Comparison of ENCODE assay signal across 11 cellular contexts in genomic region chr19:1567848-1568227, GRCh38. TPM values are rescaled to one million over a fixed set of nuclear protein-coding genes. Genes with fewer than 3 reads are reported as not detected.
DNase-seq lines count a peak whose midpoint lies in the region; ATAC-seq, FAIRE-seq and TF ChIP-seq lines count a peak whose summit lies in the region.
"Had no signal": no experiment of that assay in that cellular context is flagged by ENCODE, and none has a peak within 500 bp of the region (broad histone marks: within the 10 kb centered on the region; RNA-seq: fewer than 3 reads in every experiment).

No MANE protein-coding gene starts in this region.

- CTCF ChIA-PET in HepG2 (lab: Yijun Ruan, JAX; ENCODE audit: low intra/inter-chr PET ratio, low total read pairs): no interaction called here

- no peak overlapping the region for H3K4me2 ChIP-seq in HepG2 (ENCODE audit: low read depth, low read length)

- H3K9ac ChIP-seq in HepG2 (ENCODE audit: insufficient read depth, low read depth, low read length) (no peak overlapping the region), endodermal cell (ENCODE audit: extremely low read depth, low read length, poor library complexity, severe bottlenecking) (no peak overlapping the region)

- peaks cover 11% of the 10 kb centered on the region for H3K79me2 ChIP-seq in HepG2 (ENCODE audit: insufficient read depth, low read length)

- no peak for ATAC-seq in HepG2
- ATAC-seq in right lobe of liver: no peak
- no peak for ATAC-seq in GM21367 (IDR thresholded peaks at IDR 0.05; ENCODE audit: unreplicated experiment)

- no CpG with 5 or more reads among the region's 73 CpGs for WGBS in HepG2 (ENCODE audit: low lambda C conversion rate)
- WGBS in right lobe of liver (ENCODE audit: insufficient coverage, low coverage, low lambda C conversion rate, missing lambda C conversion rate): no CpG with 5 or more reads among the region's 73 CpGs
- 0% methylated on average over 71 of the region's 73 CpGs; no CpG with 5 or more reads in 1 of the 2 experiments for WGBS in endodermal cell (ENCODE audit: insufficient coverage in 1 of 2, insufficient read length in 1 of 2), 2 experiments

- H3K4me1 Mint-ChIP-seq in endodermal cell: no peaks in the 10 kb centered on the region

- no peak overlapping the region for H2AFZ ChIP-seq in HepG2 (ENCODE audit: low read length)

- no peak for TF ChIP-seq EP300 in HepG2 (IDR thresholded peaks at IDR 0.05; ENCODE audit: low read depth in 2 of 2, low read length in 2 of 2)
- TF ChIP-seq EP300 in HepG2 (CRISPR knock-in tag; IDR thresholded peaks at IDR 0.05; ENCODE audit: borderline replicate concordance): no peak

- H3K27ac ChIP-seq in HepG2 (ENCODE audit: extremely low read length, insufficient read depth, low read length): no peak overlapping the region
- H3K27ac ChIP-seq in right lobe of liver: no peak overlapping the region
- no peak overlapping the region for H3K27ac ChIP-seq in SJSA1
- no peak overlapping the region for H3K27ac ChIP-seq in endodermal cell (ENCODE audit: low read depth, low read length)

- in situ Hi-C loops in HepG2 (cut with HindIII; ENCODE audit: extremely low pct_ligation_motif_present, low pct_unique_long_range_greater_than_20kb): no loop called here

- H3K4me3 Mint-ChIP-seq in endodermal cell: no peak overlapping the region

- H3K9me3 Mint-ChIP-seq in endodermal cell: no peaks in the 10 kb centered on the region

- H3K36me3 Mint-ChIP-seq in endodermal cell (ENCODE audit: low read depth): peaks cover 19% of the 10 kb centered on the region

- TF ChIP-seq RAD21 in HepG2 (CRISPR knock-in tag; IDR thresholded peaks at IDR 0.05): no peak

- TF ChIP-seq POLR2A in HepG2 (IDR thresholded peaks at IDR 0.05; ENCODE audit: insufficient read depth in 1 of 2, low read depth in 2 of 2, low read length in 2 of 2) (no peak), right lobe of liver (IDR thresholded peaks at IDR 0.05) (no peak), GM12892 (IDR thresholded peaks at IDR 0.05; ENCODE audit: low read depth, low read length) (no peak)

- H3K27ac Mint-ChIP-seq in endodermal cell: no peak overlapping the region

- H3K9me3 ChIP-seq in HepG2 (ENCODE audit: low read length) (no peaks in the 10 kb centered on the region), right lobe of liver (no peaks in the 10 kb centered on the region), SJSA1 (replicated peaks) (peaks cover 5% of the 10 kb centered on the region), endodermal cell (ENCODE audit: control insufficient read depth, low read length) (no peaks in the 10 kb centered on the region)

- H3K4me1 ChIP-seq in HepG2 (ENCODE audit: insufficient read depth, low read length): peaks cover 16% of the 10 kb centered on the region
- H3K4me1 ChIP-seq in right lobe of liver: peaks cover 0 to 3% (median 0%) of the 10 kb centered on the region in 4 donors
- H3K4me1 ChIP-seq in SJSA1 (replicated peaks): peaks cover 16% of the 10 kb centered on the region
- H3K4me1 ChIP-seq in endodermal cell (ENCODE audit: control insufficient read depth, insufficient read depth, low read length): no peaks in the 10 kb centered on the region

- peaks cover 0 to 8% of the 10 kb centered on the region in 2 experiments; a peak in 2 of 5 replicates for H3K27me3 ChIP-seq in HepG2 (ENCODE audit: control insufficient read depth in 1 of 2, insufficient read depth in 2 of 2, low read length in 2 of 2)
- H3K27me3 ChIP-seq in right lobe of liver: no peaks in the 10 kb centered on the region
- H3K27me3 ChIP-seq in SJSA1 (replicated peaks): no peaks in the 10 kb centered on the region; the same call in 1 of the 2 replicates
- H3K27me3 ChIP-seq in endodermal cell (ENCODE audit: control insufficient read depth, insufficient read depth, low read length, poor library complexity, severe bottlenecking): peaks cover 21% of the 10 kb centered on the region
- H3K27me3 ChIP-seq: dorsolateral prefrontal cortex had no signal

- intact Hi-C loops in HepG2 (cut with micrococcal nuclease; ENCODE audit: unreplicated experiment) (loop anchor here (2.0 kb wide), 1 partner anchor 21 kb away; no protein-coding TSS in a partner anchor), right lobe of liver (cut with DNase I) (no loop called here)

- no TSS peak for BruUV-seq in HepG2 (replicated peaks; lab: Mats Ljungman, UMichigan)

- POLR2A ChIA-PET in HepG2 (lab: Yijun Ruan, JAX): no interaction called here

- DNase-seq in HepG2 (ENCODE audit: low spot score) (no peak), right lobe of liver (no peak), SJSA1 (ENCODE audit: low read depth in 1 of 2, low spot score in 2 of 2) (no peak), left kidney (ENCODE audit: low read depth, low spot score) (peak; percentile 34), NCI-H1436 treated with DMSO at 0.1 percent for 48 hours (lab: John Stamatoyannopoulos, UW) (no peak), GM12892 (ENCODE audit: insufficient read length) (no peak), endodermal cell (no peak)
- DNase-seq: NCI-H2029 treated with DMSO at 0.1 percent for 48 hours had no signal

- H3K4me3 ChIP-seq in HepG2 (replicated peaks in 1 of 3; ENCODE audit: insufficient read depth in 1 of 3, low read depth in 2 of 3, low read length in 3 of 3): peak overlapping the region in 2 of 3 experiments; percentile 75 to 81; a peak in 3 of 6 replicates
- peak overlapping the region in 1 of 3 donors; percentile 56 for H3K4me3 ChIP-seq in right lobe of liver
- H3K4me3 ChIP-seq in SJSA1: peak overlapping the region; percentile 94
- no peak overlapping the region for H3K4me3 ChIP-seq in endodermal cell (ENCODE audit: low read length)

- TF ChIP-seq CTCF in HepG2 (CRISPR knock-in tag; IDR thresholded peaks at IDR 0.05): no peak
- no peak for TF ChIP-seq CTCF in right lobe of liver (IDR thresholded peaks at IDR 0.05)
- TF ChIP-seq CTCF in endodermal cell (conservative IDR thresholded peaks at IDR 0.05): no peak

- H3K27me3 Mint-ChIP-seq in endodermal cell (ENCODE audit: insufficient read depth): peaks cover 35% of the 10 kb centered on the region

- H4K20me1 ChIP-seq in HepG2 (ENCODE audit: insufficient read depth, low read length): 0 out of 2 replicates have a peak, but pooled peaks cover 6% of the 10 kb centered on the region

- FAIRE-seq in HepG2 (lab: Jason Lieb, UNC) (no peak), GM12892 (lab: Jason Lieb, UNC) (no peak)

- H3K36me3 ChIP-seq in HepG2 (replicated peaks in 1 of 2; ENCODE audit: control insufficient read depth in 1 of 2, insufficient read depth in 2 of 2, low read length in 2 of 2) (peaks cover 0 to 3% of the 10 kb centered on the region in 2 experiments; a peak in 3 of 5 replicates), right lobe of liver (no peaks in the 10 kb centered on the region), SJSA1 (peaks cover 27% of the 10 kb centered on the region), endodermal cell (ENCODE audit: control insufficient read depth, insufficient read depth, low read length) (peaks cover 27% of the 10 kb centered on the region)

RNA-seq across cellular contexts. Expression of gene MEX3D, which starts 0.3 kb away (rescaled TPM):
- 10.2 and 17.1 TPM in 2 replicates for total RNA-seq in HepG2 (2016; rRNA removed; fragmentation: Illumina TruSeq; extraction: Trizol)
- total RNA-seq in HepG2 (2016; cell fraction: cytosol; rRNA removed; fragmentation: Illumina TruSeq; extraction: Trizol; ENCODE audit: low read depth): 10.6 and 10.7 TPM in 2 replicates
- 10.3 and 17.0 TPM in 2 replicates for total RNA-seq in HepG2 (2016; cell fraction: insoluble cytoplasmic fraction; rRNA removed; fragmentation: Illumina TruSeq; extraction: Trizol)
- 27.7 and 29.2 TPM in 2 replicates for total RNA-seq in HepG2 (2016; cell fraction: membrane; rRNA removed; fragmentation: Illumina TruSeq; extraction: Trizol)
- 4.7 and 6.4 TPM in 2 replicates for total RNA-seq in HepG2 (2016; cell fraction: nucleus; rRNA removed; fragmentation: Illumina TruSeq; extraction: Trizol)
- 3.6 and 5.8 TPM in 2 replicates for polyA plus RNA-seq in HepG2 (2011; rRNA removed)
- polyA plus RNA-seq in HepG2 (2011; cell fraction: cytosol; rRNA removed): 5.0 and 10.1 TPM in 2 replicates
- polyA plus RNA-seq in HepG2 (2011; cell fraction: nucleus; rRNA removed): 6.6 and 7.0 TPM in 2 replicates
- polyA plus RNA-seq in HepG2 (2012): 5.7 and 7.1 TPM in 2 replicates
- polyA plus RNA-seq in HepG2 (2016; cell fraction: cytosol; fragmentation: Illumina TruSeq; extraction: Trizol; ENCODE audit: low read depth): 9.6 and 10.4 TPM in 2 replicates
- polyA plus RNA-seq in HepG2 (2016; cell fraction: insoluble cytoplasmic fraction; fragmentation: Illumina TruSeq; extraction: Trizol; ENCODE audit: low read depth): 15.4 and 15.7 TPM in 2 replicates
- 19.9 and 23.7 TPM in 2 replicates for polyA plus RNA-seq in HepG2 (2016; cell fraction: membrane; fragmentation: Illumina TruSeq; extraction: Trizol; ENCODE audit: low read depth)
- polyA plus RNA-seq in HepG2 (2016; cell fraction: nucleus; fragmentation: Illumina TruSeq; extraction: Trizol; ENCODE audit: insufficient read depth, low read depth): 10.8 and 12.5 TPM in 2 replicates
- polyA minus RNA-seq in HepG2 (2011; rRNA and poly(A)+ RNA removed; ENCODE audit: low replicate concordance): 6.0 and 19.1 TPM in 2 replicates
- 19.3 and 20.6 TPM in 2 replicates for polyA minus RNA-seq in HepG2 (2011; cell fraction: cytosol; rRNA and poly(A)+ RNA removed)
- 3.0 TPM in 2 replicates for polyA minus RNA-seq in HepG2 (2011; cell fraction: nucleus; rRNA and poly(A)+ RNA removed)
- total RNA-seq in right lobe of liver: 10 to 100 TPM in 3 of 6 experiments, 1 to 10 TPM in 3; 6.7 to 16.6 (median 10.3) TPM
- 109 and 116 TPM in 2 replicates for total RNA-seq in SJSA1 (2014; rRNA removed; shearing (Covaris generic))
- polyA plus RNA-seq in GM12892 (2012; ENCODE audit: missing spikeins): 0.49 TPM
- total RNA-seq in endodermal cell: 100 to 1,000 TPM in 1 of 2 donors, 10 to 100 TPM in 1; 94.1 to 103 TPM
- polyA plus RNA-seq in endodermal cell (2013, experiment 1 of 2): 50.7 TPM
- 52.4 TPM for polyA plus RNA-seq in endodermal cell (2013, experiment 2 of 2)

RNA-seq across cellular contexts. Expression of gene MBD3, which starts 24.8 kb away (rescaled TPM):
- total RNA-seq in HepG2 (2016; rRNA removed; fragmentation: Illumina TruSeq; extraction: Trizol): 58.9 and 76.9 TPM in 2 replicates
- 18.4 and 19.5 TPM in 2 replicates for total RNA-seq in HepG2 (2016; cell fraction: cytosol; rRNA removed; fragmentation: Illumina TruSeq; extraction: Trizol; ENCODE audit: low read depth)
- 59.4 and 81.3 TPM in 2 replicates for total RNA-seq in HepG2 (2016; cell fraction: insoluble cytoplasmic fraction; rRNA removed; fragmentation: Illumina TruSeq; extraction: Trizol)
- total RNA-seq in HepG2 (2016; cell fraction: membrane; rRNA removed; fragmentation: Illumina TruSeq; extraction: Trizol): 58.1 and 59.8 TPM in 2 replicates
- 37.4 and 41.1 TPM in 2 replicates for total RNA-seq in HepG2 (2016; cell fraction: nucleus; rRNA removed; fragmentation: Illumina TruSeq; extraction: Trizol)
- polyA plus RNA-seq in HepG2 (2011; rRNA removed): 21.2 and 32.4 TPM in 2 replicates
- 25.5 and 43.1 TPM in 2 replicates for polyA plus RNA-seq in HepG2 (2011; cell fraction: cytosol; rRNA removed)
- polyA plus RNA-seq in HepG2 (2011; cell fraction: nucleus; rRNA removed): 88.4 and 96.9 TPM in 2 replicates
- polyA plus RNA-seq in HepG2 (2012): 21.4 and 34.5 TPM in 2 replicates
- 19.9 and 20.7 TPM in 2 replicates for polyA plus RNA-seq in HepG2 (2016; cell fraction: cytosol; fragmentation: Illumina TruSeq; extraction: Trizol; ENCODE audit: low read depth)
- polyA plus RNA-seq in HepG2 (2016; cell fraction: insoluble cytoplasmic fraction; fragmentation: Illumina TruSeq; extraction: Trizol; ENCODE audit: low read depth): 57.2 and 62.2 TPM in 2 replicates
- polyA plus RNA-seq in HepG2 (2016; cell fraction: membrane; fragmentation: Illumina TruSeq; extraction: Trizol; ENCODE audit: low read depth): 39.6 and 43.3 TPM in 2 replicates
- 100 and 109 TPM in 2 replicates for polyA plus RNA-seq in HepG2 (2016; cell fraction: nucleus; fragmentation: Illumina TruSeq; extraction: Trizol; ENCODE audit: insufficient read depth, low read depth)
- polyA minus RNA-seq in HepG2 (2011; rRNA and poly(A)+ RNA removed; ENCODE audit: low replicate concordance): 65.5 and 79.2 TPM in 2 replicates
- 29.4 and 32.5 TPM in 2 replicates for polyA minus RNA-seq in HepG2 (2011; cell fraction: cytosol; rRNA and poly(A)+ RNA removed)
- polyA minus RNA-seq in HepG2 (2011; cell fraction: nucleus; rRNA and poly(A)+ RNA removed): 20.1 and 22.0 TPM in 2 replicates
- total RNA-seq in right lobe of liver: 10 to 100 TPM; 27.3 to 72.1 (median 30.1) TPM
- total RNA-seq in SJSA1 (2014; rRNA removed; shearing (Covaris generic)): 128 and 130 TPM in 2 replicates
- 12.4 TPM for polyA plus RNA-seq in GM12892 (2012; ENCODE audit: missing spikeins)
- 100 to 1,000 TPM; 108 TPM for total RNA-seq in endodermal cell
- 61.7 TPM for polyA plus RNA-seq in endodermal cell (2013, experiment 1 of 2)
- 63.0 TPM for polyA plus RNA-seq in endodermal cell (2013, experiment 2 of 2)

RNA-seq across cellular contexts. Expression of gene UQCR11, which starts 37.4 kb away (rescaled TPM):
- total RNA-seq in HepG2 (2016; rRNA removed; fragmentation: Illumina TruSeq; extraction: Trizol) (214 and 216 TPM in 2 replicates), right lobe of liver (100 to 1,000 TPM in 4 of 6 experiments, 10 to 100 TPM in 2; 59.6 to 202 (median 172) TPM), endodermal cell (100 to 1,000 TPM; 171 to 195 TPM)
- total RNA-seq in HepG2 (2016; cell fraction: cytosol; rRNA removed; fragmentation: Illumina TruSeq; extraction: Trizol; ENCODE audit: low read depth): 181 and 320 TPM in 2 replicates
- total RNA-seq in HepG2 (2016; cell fraction: insoluble cytoplasmic fraction; rRNA removed; fragmentation: Illumina TruSeq; extraction: Trizol): 205 and 210 TPM in 2 replicates
- total RNA-seq in HepG2 (2016; cell fraction: membrane; rRNA removed; fragmentation: Illumina TruSeq; extraction: Trizol): 252 and 309 TPM in 2 replicates
- 63.8 and 65.4 TPM in 2 replicates for total RNA-seq in HepG2 (2016; cell fraction: nucleus; rRNA removed; fragmentation: Illumina TruSeq; extraction: Trizol)
- polyA plus RNA-seq in HepG2 (2011; rRNA removed): 111 and 125 TPM in 2 replicates
- 81.4 and 152 TPM in 2 replicates for polyA plus RNA-seq in HepG2 (2011; cell fraction: cytosol; rRNA removed)
- polyA plus RNA-seq in HepG2 (2011; cell fraction: nucleus; rRNA removed): 46.6 and 47.9 TPM in 2 replicates
- 92.9 and 123 TPM in 2 replicates for polyA plus RNA-seq in HepG2 (2012)
- polyA plus RNA-seq in HepG2 (2016; cell fraction: cytosol; fragmentation: Illumina TruSeq; extraction: Trizol; ENCODE audit: low read depth): 249 and 487 TPM in 2 replicates
- 158 and 171 TPM in 2 replicates for polyA plus RNA-seq in HepG2 (2016; cell fraction: insoluble cytoplasmic fraction; fragmentation: Illumina TruSeq; extraction: Trizol; ENCODE audit: low read depth)
- polyA plus RNA-seq in HepG2 (2016; cell fraction: membrane; fragmentation: Illumina TruSeq; extraction: Trizol; ENCODE audit: low read depth): 210 and 295 TPM in 2 replicates
- polyA plus RNA-seq in HepG2 (2016; cell fraction: nucleus; fragmentation: Illumina TruSeq; extraction: Trizol; ENCODE audit: insufficient read depth, low read depth): 98.1 and 120 TPM in 2 replicates
- polyA minus RNA-seq in HepG2 (2011; rRNA and poly(A)+ RNA removed; ENCODE audit: low replicate concordance): 32.9 and 62.2 TPM in 2 replicates
- polyA minus RNA-seq in HepG2 (2011; cell fraction: cytosol; rRNA and poly(A)+ RNA removed): 12.7 and 18.7 TPM in 2 replicates
- 15.9 and 18.2 TPM in 2 replicates for polyA minus RNA-seq in HepG2 (2011; cell fraction: nucleus; rRNA and poly(A)+ RNA removed)
- total RNA-seq in SJSA1 (2014; rRNA removed; shearing (Covaris generic)): 60.1 and 83.4 TPM in 2 replicates
- polyA plus RNA-seq in GM12892 (2012; ENCODE audit: missing spikeins): 152 TPM
- polyA plus RNA-seq in endodermal cell (2013, experiment 1 of 2): 139 TPM
- polyA plus RNA-seq in endodermal cell (2013, experiment 2 of 2): 137 TPM

RNA-seq across cellular contexts. Expression of gene PLK5, which starts 44.0 kb away (rescaled TPM):
- not detected in 2 replicates for total RNA-seq in HepG2 (2016; rRNA removed; fragmentation: Illumina TruSeq; extraction: Trizol)
- not detected in 2 replicates for total RNA-seq in HepG2 (2016; cell fraction: cytosol; rRNA removed; fragmentation: Illumina TruSeq; extraction: Trizol; ENCODE audit: low read depth)
- not detected in 2 replicates for total RNA-seq in HepG2 (2016; cell fraction: insoluble cytoplasmic fraction; rRNA removed; fragmentation: Illumina TruSeq; extraction: Trizol)
- total RNA-seq in HepG2 (2016; cell fraction: membrane; rRNA removed; fragmentation: Illumina TruSeq; extraction: Trizol): not detected in 2 replicates
- not detected in 2 replicates for total RNA-seq in HepG2 (2016; cell fraction: nucleus; rRNA removed; fragmentation: Illumina TruSeq; extraction: Trizol)
- polyA plus RNA-seq in HepG2 (2011; rRNA removed): not detected in 2 replicates
- polyA plus RNA-seq in HepG2 (2011; cell fraction: cytosol; rRNA removed): not detected in 2 replicates
- polyA plus RNA-seq in HepG2 (2011; cell fraction: nucleus; rRNA removed): not detected in 2 replicates
- not detected in 2 replicates for polyA plus RNA-seq in HepG2 (2012)
- polyA plus RNA-seq in HepG2 (2016; cell fraction: cytosol; fragmentation: Illumina TruSeq; extraction: Trizol; ENCODE audit: low read depth): not detected in 2 replicates
- polyA plus RNA-seq in HepG2 (2016; cell fraction: insoluble cytoplasmic fraction; fragmentation: Illumina TruSeq; extraction: Trizol; ENCODE audit: low read depth): not detected in 2 replicates
- not detected in 2 replicates for polyA plus RNA-seq in HepG2 (2016; cell fraction: membrane; fragmentation: Illumina TruSeq; extraction: Trizol; ENCODE audit: low read depth)
- polyA plus RNA-seq in HepG2 (2016; cell fraction: nucleus; fragmentation: Illumina TruSeq; extraction: Trizol; ENCODE audit: insufficient read depth, low read depth): 0.21 TPM in 1 of 2 replicates, not detected in the other
- not detected in 2 replicates for polyA minus RNA-seq in HepG2 (2011; rRNA and poly(A)+ RNA removed; ENCODE audit: low replicate concordance)
- polyA minus RNA-seq in HepG2 (2011; cell fraction: cytosol; rRNA and poly(A)+ RNA removed): not detected in 2 replicates
- not detected in 2 replicates for polyA minus RNA-seq in HepG2 (2011; cell fraction: nucleus; rRNA and poly(A)+ RNA removed)
- not detected for total RNA-seq in right lobe of liver
- total RNA-seq in SJSA1 (2014; rRNA removed; shearing (Covaris generic)): not detected in 2 replicates
- not detected for polyA plus RNA-seq in GM12892 (2012; ENCODE audit: missing spikeins)
- under 1 TPM in 1 of 2 donors, not detected in 1; 0.48 TPM for total RNA-seq in endodermal cell
- 0.32 TPM for polyA plus RNA-seq in endodermal cell (2013, experiment 1 of 2)
- polyA plus RNA-seq in endodermal cell (2013, experiment 2 of 2): not detected
- total RNA-seq: pulmonary artery endothelial cell had no signal

RNA-seq across cellular contexts. Expression of gene ADAMTSL5, which starts 55.0 kb away (rescaled TPM):
- 0.24 and 0.60 TPM in 2 replicates for total RNA-seq in HepG2 (2016; rRNA removed; fragmentation: Illumina TruSeq; extraction: Trizol)
- 0.35 and 0.81 TPM in 2 replicates for total RNA-seq in HepG2 (2016; cell fraction: cytosol; rRNA removed; fragmentation: Illumina TruSeq; extraction: Trizol; ENCODE audit: low read depth)
- 0.25 and 0.41 TPM in 2 replicates for total RNA-seq in HepG2 (2016; cell fraction: insoluble cytoplasmic fraction; rRNA removed; fragmentation: Illumina TruSeq; extraction: Trizol)
- total RNA-seq in HepG2 (2016; cell fraction: membrane; rRNA removed; fragmentation: Illumina TruSeq; extraction: Trizol): 0.17 and 0.56 TPM in 2 replicates
- 0.41 and 0.78 TPM in 2 replicates for total RNA-seq in HepG2 (2016; cell fraction: nucleus; rRNA removed; fragmentation: Illumina TruSeq; extraction: Trizol)
- polyA plus RNA-seq in HepG2 (2011; rRNA removed): 2.7 and 3.8 TPM in 2 replicates
- polyA plus RNA-seq in HepG2 (2011; cell fraction: cytosol; rRNA removed): 1.9 and 2.1 TPM in 2 replicates
- polyA plus RNA-seq in HepG2 (2011; cell fraction: nucleus; rRNA removed): 13.4 and 15.1 TPM in 2 replicates
- polyA plus RNA-seq in HepG2 (2012): 0.63 and 1.1 TPM in 2 replicates
- 0.43 and 0.55 TPM in 2 replicates for polyA plus RNA-seq in HepG2 (2016; cell fraction: cytosol; fragmentation: Illumina TruSeq; extraction: Trizol; ENCODE audit: low read depth)
- polyA plus RNA-seq in HepG2 (2016; cell fraction: insoluble cytoplasmic fraction; fragmentation: Illumina TruSeq; extraction: Trizol; ENCODE audit: low read depth): 0.76 and 0.82 TPM in 2 replicates
- 0.43 and 0.80 TPM in 2 replicates for polyA plus RNA-seq in HepG2 (2016; cell fraction: membrane; fragmentation: Illumina TruSeq; extraction: Trizol; ENCODE audit: low read depth)
- 2.4 and 2.9 TPM in 2 replicates for polyA plus RNA-seq in HepG2 (2016; cell fraction: nucleus; fragmentation: Illumina TruSeq; extraction: Trizol; ENCODE audit: insufficient read depth, low read depth)
- 1.8 and 6.0 TPM in 2 replicates for polyA minus RNA-seq in HepG2 (2011; rRNA and poly(A)+ RNA removed; ENCODE audit: low replicate concordance)
- polyA minus RNA-seq in HepG2 (2011; cell fraction: cytosol; rRNA and poly(A)+ RNA removed): 0.79 and 1.8 TPM in 2 replicates
- polyA minus RNA-seq in HepG2 (2011; cell fraction: nucleus; rRNA and poly(A)+ RNA removed): 1.2 and 1.7 TPM in 2 replicates
- total RNA-seq in right lobe of liver: 1 to 10 TPM; 1.8 to 6.9 (median 4.5) TPM
- total RNA-seq in SJSA1 (2014; rRNA removed; shearing (Covaris generic)): 2.6 and 4.0 TPM in 2 replicates
- 0.23 TPM for polyA plus RNA-seq in GM12892 (2012; ENCODE audit: missing spikeins)
- total RNA-seq in endodermal cell: 1 to 10 TPM; 4.1 to 4.8 TPM
- 1.2 TPM for polyA plus RNA-seq in endodermal cell (2013, experiment 1 of 2)
- 0.75 TPM for polyA plus RNA-seq in endodermal cell (2013, experiment 2 of 2)
